Comparison of ENCODE assay signal across 1 cellular context in genomic region chr1:54380285-54380882, GRCh38.
TF ChIP-seq lines count a peak whose summit lies in the region.

No MANE protein-coding gene starts in this region.

TF ChIP-seq in liver, 16 proteins besides CTCF, POLR2A, EP300 and RAD21 (continued from another document):
- TF ChIP-seq REST (IDR thresholded peaks at IDR 0.05) (no peak), ZBTB33 (IDR thresholded peaks at IDR 0.05) (no peak), GABPA (IDR thresholded peaks at IDR 0.05 in 1 of 2, conservative IDR thresholded peaks at IDR 0.05 in 1 of 2) (no peak), RXRA (IDR thresholded peaks at IDR 0.05) (no peak)
